8 cellular contexts compared by ENCODE assay signal in genomic region chr6:158816329-158816728, GRCh38. TPM values are rescaled to one million over a fixed set of nuclear protein-coding genes. Genes with fewer than 3 reads are reported as not detected.
DNase-seq lines count a peak whose midpoint lies in the region; ATAC-seq and TF ChIP-seq lines count a peak whose summit lies in the region.

No MANE protein-coding gene starts in this region.

- H3K9me3 Mint-ChIP-seq in T-helper 2 cell treated with Interferon-gamma antibody and Interleukin-4, amounts not matched to agents 5 μg/mL and 100 μg/mL, for 36 hours = no peaks in the 10 kb centered on the region

- peak overlapping the region; percentile 71 to 92 (median 84) for H3K4me3 ChIP-seq in stomach

- H3K36me3 Mint-ChIP-seq in T-helper 2 cell treated with Interferon-gamma antibody and Interleukin-4, amounts not matched to agents 5 μg/mL and 100 μg/mL, for 36 hours (ENCODE audit: low read depth) = peaks cover 57% of the 10 kb centered on the region

- H3K9me3 ChIP-seq in stomach = no peaks in the 10 kb centered on the region

- intact Hi-C loops in stomach (cut with DNase I; ENCODE audit: low total_unique reads) = no loop called here

- no peak for ATAC-seq in GM19328 (IDR thresholded peaks at IDR 0.05; ENCODE audit: unreplicated experiment)

- no peak for TF ChIP-seq CTCF in stomach (IDR thresholded peaks at IDR 0.05)

- no peaks in the 10 kb centered on the region for H3K27me3 Mint-ChIP-seq in T-helper 2 cell treated with Interferon-gamma antibody and Interleukin-4, amounts not matched to agents 5 μg/mL and 100 μg/mL, for 36 hours (ENCODE audit: low read depth)

- peak overlapping the region; percentile 99 for H3K27ac Mint-ChIP-seq in T-helper 2 cell treated with Interferon-gamma antibody and Interleukin-4, amounts not matched to agents 5 μg/mL and 100 μg/mL, for 36 hours

- no peak for TF ChIP-seq EP300 in stomach (IDR thresholded peaks at IDR 0.05)

- H3K27me3 ChIP-seq in stomach = no peaks in the 10 kb centered on the region

- H3K4me1 ChIP-seq in stomach = peaks cover 18 to 70% (median 57%) of the 10 kb centered on the region in 4 donors

- peaks cover 0 to 22% (median 5%) of the 10 kb centered on the region in 4 donors for H3K36me3 ChIP-seq in stomach

- TF ChIP-seq POLR2A in stomach (IDR thresholded peaks at IDR 0.05) = no peak

- H3K4me3 Mint-ChIP-seq in T-helper 2 cell treated with Interferon-gamma antibody and Interleukin-4, amounts not matched to agents 5 μg/mL and 100 μg/mL, for 36 hours = peak overlapping the region; percentile 100

- DNase-seq in stimulated activated CD4-positive, alpha-beta T cell treated with anti-CD3 and anti-CD28 coated beads, Interleukin-1b, Interleukin-23, amount 100 ng/mL, for 48 hours = peak; percentile 44
- no peak for DNase-seq in stimulated activated CD4-positive, alpha-beta T cell treated with anti-CD3 and anti-CD28 coated beads, Interleukin-4, amount 100 ng/mL, for 1 hour
- DNase-seq in T-helper 2 cell treated with Interferon-gamma antibody and Interleukin-4, amounts not matched to agents 5 μg/mL and 100 μg/mL, for 36 hours (ENCODE audit: low spot score) = peak; percentile 42
- DNase-seq in glomerular visceral epithelial cell (ENCODE audit: extremely low spot score) (peak; percentile 51), stomach (no peak), GF-D8 (lab: John Stamatoyannopoulos, UW) (no peak), NCI-H1105 treated with DMSO at 0.1 percent for 48 hours (lab: John Stamatoyannopoulos, UW) (no peak)

- H3K27ac ChIP-seq in stomach = peak overlapping the region; percentile 34 to 99 (median 98)

- peaks cover 61% of the 10 kb centered on the region for H3K4me1 Mint-ChIP-seq in T-helper 2 cell treated with Interferon-gamma antibody and Interleukin-4, amounts not matched to agents 5 μg/mL and 100 μg/mL, for 36 hours (ENCODE audit: low read depth)

- 27 to 39% (median 28%) methylated on average over 5 of the region's 5 CpGs for WGBS in stomach, 5 donors

RNA-seq across cellular contexts. Expression of gene EZR, which starts 2.8 kb away (rescaled TPM):
- 100 to 1,000 TPM in 3 of 5 donors, 10 to 100 TPM in 2; 69.5 to 317 (median 295) TPM for total RNA-seq in stomach
- polyA plus RNA-seq in stomach = 100 to 1,000 TPM; 121 to 231 (median 205) TPM

Comparison
In these comparisons a context has a peak if more than half of its experiments do, and no peak if none do; other contexts are left out.
1. DNase-seq: peak in stimulated activated CD4-positive, alpha-beta T cell treated with anti-CD3 and anti-CD28 coated beads, Interleukin-1b, Interleukin-23, amount 100 ng/mL, for 48 hours (single experiment), T-helper 2 cell treated with Interferon-gamma antibody and Interleukin-4, amounts not matched to agents 5 μg/mL and 100 μg/mL, for 36 hours (single experiment) and glomerular visceral epithelial cell (single experiment); none in stimulated activated CD4-positive, alpha-beta T cell treated with anti-CD3 and anti-CD28 coated beads, Interleukin-4, amount 100 ng/mL, for 1 hour (single experiment), stomach (single experiment), GF-D8 (single experiment) and NCI-H1105 treated with DMSO at 0.1 percent for 48 hours (single experiment).